In the genomic region with DNA sequence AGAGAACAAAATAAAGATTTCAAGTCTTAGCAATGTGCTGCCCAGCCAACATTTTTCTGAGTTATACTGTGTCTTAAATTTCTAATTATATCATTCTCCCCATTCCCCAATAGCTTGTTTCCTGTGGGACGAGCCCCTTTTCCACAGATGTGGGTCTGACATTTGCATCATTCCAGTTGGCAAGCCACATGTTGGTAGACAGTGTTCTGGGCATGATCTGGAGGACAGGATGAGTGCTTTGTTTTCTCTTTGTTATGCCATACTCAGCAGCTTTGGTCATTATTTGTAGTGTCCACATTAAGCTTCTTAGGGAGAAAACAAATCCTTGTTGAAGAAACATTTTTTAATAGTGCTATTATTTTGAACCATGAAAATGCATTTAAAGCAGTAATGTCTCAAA, we compare ENCODE assay signal across 28 cellular contexts. TPM values are rescaled to one million over a fixed set of nuclear protein-coding genes. Genes with fewer than 3 reads are reported as not detected.
DNase-seq lines count a peak whose midpoint lies in the region; ATAC-seq, FAIRE-seq and TF ChIP-seq lines count a peak whose summit lies in the region.
"Had no signal": no experiment of that assay in that cellular context is flagged by ENCODE, and none has a peak within 500 bp of the region (broad histone marks: within the 10 kb centered on the region; RNA-seq: fewer than 3 reads in every experiment).

No MANE protein-coding gene starts in this region.

- no peak for TF ChIP-seq POLR2A in lower leg skin (IDR thresholded peaks at IDR 0.05)

- no peak overlapping the region for H3K9ac ChIP-seq in colonic mucosa (ENCODE audit: low read depth in 2 of 2, low read length in 2 of 2)

- DNase-seq in colonic mucosa = no peak
- peak; percentile 29 to 64 for DNase-seq in lower leg skin (ENCODE audit: low spot score in 2 of 2)
- DNase-seq in pancreas = no peak
- DNase-seq in upper lobe of right lung = no peak
- no peak for DNase-seq in GOT3 (lab: John Stamatoyannopoulos, UW)
- DNase-seq in NCI-H2196 (lab: John Stamatoyannopoulos, UW; ENCODE audit: unreplicated experiment) = no peak
- DNase-seq: activated B cell treated with CpG ODN at 0.5 μM for 24 hours; activated naive CD4-positive, alpha-beta T cell treated with anti-CD3 and anti-CD28 coated beads for 36 hours; adrenal gland; brain microvascular endothelial cell; C1 segment of cervical spinal cord; COR-L47; GDM1; heart left ventricle; Kasumi-1; kidney; naive B cell; NCI-H524; NK-92 treated with Interleukin-12 subunit alpha and Interleukin-12 subunit beta, amount 100 ng/mL, for 24 hours; PC-9; stimulated activated CD4-positive, alpha-beta T cell treated with anti-CD3 and anti-CD28 coated beads, Interleukin-2, amount 100 ng/mL, for 24 hours; T1000 had no signal

- H3K4me3 ChIP-seq in colonic mucosa = no peak overlapping the region
- no peak overlapping the region for H3K4me3 ChIP-seq in lower leg skin (ENCODE audit: low read depth, poor library complexity, severe bottlenecking)
- no peak overlapping the region for H3K4me3 ChIP-seq in pancreas
- no peak overlapping the region for H3K4me3 ChIP-seq in upper lobe of right lung
- H3K4me3 ChIP-seq: adrenal gland, heart left ventricle, lung, PC-9, psoas muscle had no signal

- FAIRE-seq in pancreas (lab: Jason Lieb, UNC) = peak; percentile 59
- FAIRE-seq: HepG2, kidney had no signal

- H3K9me3 ChIP-seq in colonic mucosa (no peaks in the 10 kb centered on the region), pancreas (no peaks in the 10 kb centered on the region), upper lobe of right lung (no peaks in the 10 kb centered on the region)
- H3K9me3 ChIP-seq: adrenal gland, neutrophil, psoas muscle had no signal

- H3K27ac ChIP-seq in colonic mucosa = peak overlapping the region; percentile 29
- no peak overlapping the region for H3K27ac ChIP-seq in pancreas
- H3K27ac ChIP-seq in upper lobe of right lung = peak overlapping the region; percentile 31
- H3K27ac ChIP-seq: adrenal gland, brain microvascular endothelial cell, neutrophil, PC-9, psoas muscle had no signal

- no peaks in the 10 kb centered on the region for H3K4me1 ChIP-seq in colonic mucosa
- no peaks in the 10 kb centered on the region for H3K4me1 ChIP-seq in pancreas
- peaks cover 3% of the 10 kb centered on the region for H3K4me1 ChIP-seq in upper lobe of right lung
- H3K4me1 ChIP-seq: adrenal gland, heart left ventricle, psoas muscle had no signal

- no peaks in the 10 kb centered on the region for H3K27me3 ChIP-seq in colonic mucosa
- no peaks in the 10 kb centered on the region for H3K27me3 ChIP-seq in pancreas
- no peaks in the 10 kb centered on the region for H3K27me3 ChIP-seq in upper lobe of right lung
- H3K27me3 ChIP-seq: adrenal gland, brain microvascular endothelial cell, heart left ventricle, neutrophil had no signal

- ATAC-seq in pancreas (no peak), upper lobe of right lung (peak; percentile 22), HG03159 (IDR thresholded peaks at IDR 0.05; ENCODE audit: unreplicated experiment) (no peak)
- ATAC-seq: HepG2, Right ventricle myocardium inferior had no signal

- intact Hi-C loops in colonic mucosa (cut with DNase I) = loop anchor here (10.0 kb wide), 2 partner anchors 385 to 615 kb away; no protein-coding TSS in a partner anchor
- intact Hi-C loops in lower leg skin (cut with DNase I; ENCODE audit: low total_unique reads) = no loop called here
- intact Hi-C loops in pancreas (cut with DNase I) = no loop called here
- intact Hi-C loops in upper lobe of right lung (cut with DNase I) = no loop called here

- WGBS in lower leg skin, 2 donors = 29 to 41% methylated on average over 1 of the region's 1 CpG
- WGBS in pancreas, 2 donors = 75 to 83% methylated on average over 1 of the region's 1 CpG

- H3K36me3 ChIP-seq in colonic mucosa (no peaks in the 10 kb centered on the region), pancreas (no peaks in the 10 kb centered on the region), upper lobe of right lung (no peaks in the 10 kb centered on the region)
- H3K36me3 ChIP-seq: adrenal gland, brain microvascular endothelial cell had no signal

- no peak for TF ChIP-seq CTCF in colonic mucosa (IDR thresholded peaks at IDR 0.05)
- TF ChIP-seq CTCF in lower leg skin (IDR thresholded peaks at IDR 0.05) = no peak
- TF ChIP-seq CTCF in pancreas (IDR thresholded peaks at IDR 0.05) = no peak
- TF ChIP-seq CTCF in upper lobe of right lung (IDR thresholded peaks at IDR 0.05) = no peak

RNA-seq across cellular contexts. Expression of a gene that starts 32.9 kb away (rescaled TPM):
- total RNA-seq in colonic mucosa (10 to 100 TPM; 33.6 to 37.0 TPM), lower leg skin (1 to 10 TPM; 1.9 to 3.9 (median 2.4) TPM), pancreas (10 to 100 TPM in 1 of 6 donors, 1 to 10 TPM in 5; 2.5 to 10.8 (median 7.4) TPM), upper lobe of right lung (25.2 TPM)
- 1 to 10 TPM; 6.0 to 7.1 TPM for polyA plus RNA-seq in pancreas
- total RNA-seq: activated naive CD4-positive, alpha-beta T cell treated with anti-CD3 and anti-CD28 coated beads for 36 hours had no signal

RNA-seq across cellular contexts. Expression of a gene that starts 59.6 kb away (rescaled TPM):
- total RNA-seq in colonic mucosa = 1 to 10 TPM; 1.7 to 6.2 TPM
- total RNA-seq in lower leg skin = 10 to 100 TPM in 1 of 4 donors, 1 to 10 TPM in 3; 2.9 to 12.9 (median 3.2) TPM
- total RNA-seq in pancreas = 1 to 10 TPM in 4 of 6 donors, under 1 TPM in 2; 0.74 to 3.8 (median 1.9) TPM
- polyA plus RNA-seq in pancreas = 1 to 10 TPM; 3.0 to 5.9 TPM
- 14.9 TPM for total RNA-seq in upper lobe of right lung

Comparison
In these comparisons a context has a peak if more than half of its experiments do, and no peak if none do; other contexts are left out.
1. DNase-seq: peak in lower leg skin (2 of 2); none in colonic mucosa (single experiment), pancreas (0 of 6), upper lobe of right lung (single experiment), GOT3 (single experiment) and NCI-H2196 (single experiment).
2. H3K27ac ChIP-seq: peak in colonic mucosa (single experiment) and upper lobe of right lung (single experiment); none in pancreas (0 of 4).